In genomic region chr2:71609441-71609840, GRCh38 we compare ENCODE assay signal across 12 cellular contexts.
DNase-seq lines count a peak whose midpoint lies in the region; ATAC-seq and TF ChIP-seq lines count a peak whose summit lies in the region.
"Had no signal": no experiment of that assay in that cellular context is flagged by ENCODE, and none has a peak within 500 bp of the region (broad histone marks: within the 10 kb centered on the region; RNA-seq: fewer than 3 reads in every experiment).

No MANE protein-coding gene starts in this region.

- H3K9me2 ChIP-seq in PC-9 (ENCODE audit: insufficient read depth) = no peaks in the 10 kb centered on the region
- H3K9me2 ChIP-seq in hepatocyte (replicated peaks; ENCODE audit: insufficient read depth) = no peaks in the 10 kb centered on the region

- H3K27ac ChIP-seq in PC-9 = no peak overlapping the region
- no peak overlapping the region for H3K27ac ChIP-seq in hepatocyte
- H3K27ac ChIP-seq: lower lobe of right lung, skin epidermis had no signal

- WGBS in hepatocyte (ENCODE audit: low lambda C conversion rate, missing lambda C conversion rate) = 79% methylated on average over 5 of the region's 5 CpGs

- H3F3A ChIP-seq in PC-9 (ENCODE audit: insufficient read depth, low read depth) = peaks cover 16% of the 10 kb centered on the region

- H3K4me1 ChIP-seq in PC-9 (replicated peaks; ENCODE audit: insufficient read depth) (peaks cover 14% of the 10 kb centered on the region), hepatocyte (ENCODE audit: insufficient read depth) (no peaks in the 10 kb centered on the region)

- H3K79me2 ChIP-seq in PC-9 (ENCODE audit: low read depth) (no peaks in the 10 kb centered on the region), hepatocyte (no peaks in the 10 kb centered on the region)

- H4K20me1 ChIP-seq in PC-9 (ENCODE audit: insufficient read depth) (no peaks in the 10 kb centered on the region), hepatocyte (ENCODE audit: insufficient read depth, poor library complexity, severe bottlenecking) (no peaks in the 10 kb centered on the region)

- no peak overlapping the region for H3K4me3 Mint-ChIP-seq in activated CD8-positive, alpha-beta T cell treated with anti-CD3 and anti-CD28 coated beads for 36 hours
- no peak overlapping the region for H3K4me3 Mint-ChIP-seq in T-cell
- H3K4me3 Mint-ChIP-seq: activated CD4-positive, alpha-beta T cell treated with anti-CD3 and anti-CD28 coated beads for 36 hours; nephron had no signal

- H3K4me3 ChIP-seq in PC-9 (no peak overlapping the region), choroid plexus epithelial cell (ENCODE audit: low read depth, low read length) (no peak overlapping the region), hepatocyte (no peak overlapping the region)
- H3K4me3 ChIP-seq: lower lobe of right lung, skin epidermis had no signal

- H3K9me3 ChIP-seq in PC-9 (ENCODE audit: insufficient read depth, low read depth) (no peaks in the 10 kb centered on the region), hepatocyte (ENCODE audit: low read depth) (no peaks in the 10 kb centered on the region)
- H3K9me3 ChIP-seq: lower lobe of right lung had no signal

- CTCF ChIA-PET in PC-9 (lab: Charles Lee) (interaction anchor here (1.8 kb wide), 1 partner anchor 189 kb away, joined by 5 read pairs; no protein-coding TSS in a partner anchor), T-cell (lab: Charles Lee) (no interaction called here)
- CTCF ChIA-PET in activated CD8-positive, alpha-beta T cell treated with anti-CD3 and anti-CD28 coated beads for 36 hours (lab: Charles Lee) = interaction anchor here (1.0 to 1.2 kb wide), 2 partner anchors 57 to 541 kb away, joined by 3 read pairs; no protein-coding TSS in a partner anchor

- no TSS peak for BruUV-seq in PC-9 (replicated peaks; lab: Mats Ljungman, UMichigan)

- no peak overlapping the region for H3K27ac Mint-ChIP-seq in activated CD8-positive, alpha-beta T cell treated with anti-CD3 and anti-CD28 coated beads for 36 hours
- no peak overlapping the region for H3K27ac Mint-ChIP-seq in T-cell
- H3K27ac Mint-ChIP-seq: activated CD4-positive, alpha-beta T cell treated with anti-CD3 and anti-CD28 coated beads for 36 hours; nephron had no signal

- POLR2A ChIA-PET in PC-9 (lab: Charles Lee; ENCODE audit: unreplicated experiment) = no interaction called here
- POLR2A ChIA-PET in activated CD8-positive, alpha-beta T cell treated with anti-CD3 and anti-CD28 coated beads for 36 hours (lab: Charles Lee) = no interaction called here
- POLR2A ChIA-PET in T-cell (lab: Charles Lee) = no interaction called here

- H3K27me3 Mint-ChIP-seq in activated CD8-positive, alpha-beta T cell treated with anti-CD3 and anti-CD28 coated beads for 36 hours = peaks cover 9% of the 10 kb centered on the region
- peaks cover 13 to 19% of the 10 kb centered on the region in 2 donors for H3K27me3 Mint-ChIP-seq in T-cell

- ATAC-seq in activated CD8-positive, alpha-beta T cell treated with anti-CD3 and anti-CD28 coated beads for 36 hours = no peak
- ATAC-seq in T-cell (replicated peaks in 1 of 4) = no peak
- ATAC-seq: activated CD4-positive, alpha-beta T cell treated with anti-CD3 and anti-CD28 coated beads for 36 hours; lower lobe of right lung had no signal

- DNase-seq in SIG-M5 treated with dmso at 0.1 percent for 504 hours (lab: John Stamatoyannopoulos, UW; ENCODE audit: unreplicated experiment) (peak; percentile 23), SIG-M5 (lab: John Stamatoyannopoulos, UW) (no peak), PC-9 (peak; percentile 29 to 85), choroid plexus epithelial cell (ENCODE audit: low read depth) (peak; percentile 38), posterior vena cava (ENCODE audit: low spot score) (peak; percentile 15), hepatocyte (ENCODE audit: low spot score) (no peak), T-cell (no peak)
- no peak for DNase-seq in activated CD8-positive, alpha-beta T cell treated with anti-CD3 and anti-CD28 coated beads for 36 hours
- DNase-seq: activated CD4-positive, alpha-beta T cell treated with anti-CD3 and anti-CD28 coated beads for 36 hours had no signal

- TF ChIP-seq CTCF in PC-9 (conservative IDR thresholded peaks at IDR 0.05) = no peak
- TF ChIP-seq CTCF in choroid plexus epithelial cell (conservative IDR thresholded peaks at IDR 0.05; ENCODE audit: low read depth, low read length) = no peak
- no peak for TF ChIP-seq CTCF in activated CD8-positive, alpha-beta T cell treated with anti-CD3 and anti-CD28 coated beads for 36 hours (IDR thresholded peaks at IDR 0.05)
- TF ChIP-seq CTCF in hepatocyte (IDR thresholded peaks at IDR 0.05; ENCODE audit: poor library complexity) = no peak

- H3K36me3 Mint-ChIP-seq in activated CD8-positive, alpha-beta T cell treated with anti-CD3 and anti-CD28 coated beads for 36 hours (ENCODE audit: low read depth) = no peaks in the 10 kb centered on the region
- no peaks in the 10 kb centered on the region for H3K36me3 Mint-ChIP-seq in T-cell

- H3K36me3 ChIP-seq in PC-9 (ENCODE audit: low read depth) = no peaks in the 10 kb centered on the region
- H3K36me3 ChIP-seq in hepatocyte (replicated peaks; ENCODE audit: insufficient read depth, low read depth) = no peaks in the 10 kb centered on the region
- H3K36me3 ChIP-seq: lower lobe of right lung had no signal

- H3K9me3 Mint-ChIP-seq in activated CD8-positive, alpha-beta T cell treated with anti-CD3 and anti-CD28 coated beads for 36 hours = no peaks in the 10 kb centered on the region
- H3K9me3 Mint-ChIP-seq in T-cell = no peaks in the 10 kb centered on the region
- H3K9me3 Mint-ChIP-seq: nephron had no signal

- no peak overlapping the region for H2AFZ ChIP-seq in PC-9
- H2AFZ ChIP-seq in hepatocyte = no peak overlapping the region

- H3K27me3 ChIP-seq in PC-9 (ENCODE audit: insufficient read depth, low read depth) = no peaks in the 10 kb centered on the region
- peaks cover 7% of the 10 kb centered on the region for H3K27me3 ChIP-seq in hepatocyte

- H3K4me1 Mint-ChIP-seq in activated CD8-positive, alpha-beta T cell treated with anti-CD3 and anti-CD28 coated beads for 36 hours (ENCODE audit: low read depth) = peaks cover 3% of the 10 kb centered on the region
- H3K4me1 Mint-ChIP-seq in T-cell = peaks cover 4 to 9% (median 7%) of the 10 kb centered on the region in 3 donors

- H3K4me2 ChIP-seq in PC-9 (peak overlapping the region; percentile 30; the same call in 1 of the 2 replicates), hepatocyte (no peak overlapping the region)

- intact Hi-C loops in PC-9 (cut with micrococcal nuclease; ENCODE audit: unreplicated experiment) (loop anchor here (5.0 to 10.0 kb wide), 3 partner anchors 47 to 528 kb away; no protein-coding TSS in a partner anchor), posterior vena cava (cut with DNase I) (loop anchor here in 1 of 2 donors (10.0 kb wide), 1 partner anchor 185 kb away; no protein-coding TSS in a partner anchor)
- intact Hi-C loops in activated CD8-positive, alpha-beta T cell treated with anti-CD3 and anti-CD28 coated beads for 36 hours (cut with micrococcal nuclease) = no loop called here

Comparison
In these comparisons a context has a peak if more than half of its experiments do, and no peak if none do; other contexts are left out.
1. DNase-seq: peak in SIG-M5 treated with dmso at 0.1 percent for 504 hours (single experiment), PC-9 (2 of 2), choroid plexus epithelial cell (single experiment) and posterior vena cava (single experiment); none in SIG-M5 (single experiment), activated CD8-positive, alpha-beta T cell treated with anti-CD3 and anti-CD28 coated beads for 36 hours (single experiment), hepatocyte (single experiment) and T-cell (0 of 34).
2. CTCF ChIA-PET loops: an anchor here in PC-9 (1.8 kb wide) and activated CD8-positive, alpha-beta T cell treated with anti-CD3 and anti-CD28 coated beads for 36 hours (1.0 to 1.2 kb wide); none called in T-cell.